1 cellular context compared by ENCODE assay signal in genomic region chr15:63539517-63539916, GRCh38.
TF ChIP-seq lines count a peak whose summit lies in the region.

No MANE protein-coding gene starts in this region.

TF ChIP-seq in H1, 55 proteins besides CTCF, POLR2A, EP300 and RAD21:
- no peak for TF ChIP-seq SIN3A (conservative IDR thresholded peaks at IDR 0.05 in 1 of 2, IDR thresholded peaks at IDR 0.05 in 1 of 2; ENCODE audit: low read depth in 1 of 2, low read length in 2 of 2)
- TF ChIP-seq EZH2 (IDR thresholded peaks at IDR 0.05; ENCODE audit: low read depth, low read length, severe bottlenecking): no peak
- TF ChIP-seq JUND (IDR thresholded peaks at IDR 0.05; ENCODE audit: low read length): no peak
- no peak for TF ChIP-seq TBP (IDR thresholded peaks at IDR 0.05; ENCODE audit: low read depth, low read length)
- no peak for TF ChIP-seq JUN (IDR thresholded peaks at IDR 0.05; ENCODE audit: low read depth, low read length)
